In the genomic region with DNA sequence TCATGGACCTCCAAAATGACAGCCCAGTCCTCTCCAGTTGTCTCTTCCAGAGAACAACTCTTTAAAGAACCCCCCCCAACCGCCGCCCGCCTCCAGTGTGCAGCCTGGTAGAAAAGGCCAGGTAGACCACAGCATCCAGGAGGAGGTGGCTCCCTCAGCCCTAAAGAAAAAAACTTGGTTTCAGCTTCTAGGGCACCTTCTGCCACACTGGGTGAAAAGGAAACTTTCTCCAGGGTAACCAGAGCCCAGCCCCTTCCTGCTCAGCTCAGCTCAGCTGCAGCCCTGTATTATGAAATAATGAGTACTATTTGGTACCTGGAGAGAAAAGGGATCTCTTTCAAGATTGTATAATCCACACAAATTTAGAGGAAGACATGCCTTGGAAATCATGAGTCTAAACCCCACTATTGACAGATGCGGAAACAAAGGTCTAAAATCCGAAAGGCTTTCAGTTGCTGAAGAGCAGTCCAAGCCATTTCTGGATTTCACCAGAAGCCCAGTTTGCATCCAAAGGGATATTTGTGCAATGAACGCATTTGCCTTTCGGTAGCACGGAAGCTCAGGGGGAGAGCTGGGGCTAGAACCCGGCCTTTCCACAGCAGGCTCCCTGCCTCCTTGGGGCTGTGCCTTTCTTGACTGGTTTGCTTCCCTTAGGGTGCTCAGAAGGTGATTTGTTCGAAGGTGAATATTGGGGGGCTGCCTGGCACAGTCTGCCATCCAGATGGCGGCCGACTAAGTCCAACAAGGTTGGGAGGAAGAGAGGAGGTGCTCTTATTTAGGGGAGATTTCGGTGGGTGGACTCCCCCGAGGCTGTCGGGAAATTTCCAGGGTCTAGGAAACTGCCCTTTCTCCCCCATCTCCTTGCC, we compare ENCODE assay signal across 17 cellular contexts. TPM values are rescaled to one million over a fixed set of nuclear protein-coding genes. Genes with fewer than 3 reads are reported as not detected.
DNase-seq lines count a peak whose midpoint lies in the region; ATAC-seq and TF ChIP-seq lines count a peak whose summit lies in the region.
"Had no signal": no experiment of that assay in that cellular context is flagged by ENCODE, and none has a peak within 500 bp of the region (broad histone marks: within the 10 kb centered on the region; RNA-seq: fewer than 3 reads in every experiment).

No MANE protein-coding gene starts in this region.

- DNase-seq in right atrium auricular region (ENCODE audit: low spot score) (no peak), cardiac septum (ENCODE audit: low spot score) (no peak), coronary artery (ENCODE audit: low spot score) (peak; percentile 47), neural crest cell (ENCODE audit: low read depth, low spot score) (no peak), caudate nucleus (lab: John Stamatoyannopoulos, UW) (no peak), Karpas-422 (no peak), mucosa of descending colon (no peak)
- DNase-seq: mesendoderm; NCI-H2029; NCI-H510A; stimulated activated naive CD8-positive, alpha-beta T cell treated with anti-CD3 and anti-CD28 coated beads, Interleukin-15, Interleukin-2, amounts not matched to agents 100 U/mL and 50 U/mL, for 24 hours had no signal

- intact Hi-C loops in cardiac septum (cut with DNase I): no loop called here
- intact Hi-C loops in mucosa of descending colon (cut with DNase I, micrococcal nuclease): no loop called here

- ATAC-seq in GM21529 (IDR thresholded peaks at IDR 0.05; ENCODE audit: unreplicated experiment) (no peak), mucosa of descending colon (no peak)
- ATAC-seq: HepG2; stimulated activated naive CD8-positive, alpha-beta T cell treated with anti-CD3 and anti-CD28 coated beads, Interleukin-15, Interleukin-2, amounts not matched to agents 100 U/mL and 50 U/mL, for 24 hours had no signal

- no peak overlapping the region for H2AFZ ChIP-seq in Karpas-422 (ENCODE audit: low read length)
- H2AFZ ChIP-seq: hepatocyte had no signal

- no peak for TF ChIP-seq CTCF in right atrium auricular region (IDR thresholded peaks at IDR 0.05)
- TF ChIP-seq CTCF in coronary artery (IDR thresholded peaks at IDR 0.05): no peak
- TF ChIP-seq CTCF in neural crest cell (conservative IDR thresholded peaks at IDR 0.05): no peak
- no peak for TF ChIP-seq CTCF in mucosa of descending colon (IDR thresholded peaks at IDR 0.05)

- H3K9me3 Mint-ChIP-seq in neural crest cell: no peaks in the 10 kb centered on the region
- H3K9me3 Mint-ChIP-seq: activated T-helper 1 cell treated with anti-CD3 and anti-CD28 coated beads, Interleukin-12 subunit alpha, Interleukin-12 subunit beta, Interleukin-2, Interleukin-4 antibody, amounts not matched to agents 30 ng/mL and 10 ng/mL and 1 ng/mL, durations not matched to agents 14 hours and 24 hours and 36 hours; central memory CD8-positive, alpha-beta T cell had no signal

- H3K4me1 Mint-ChIP-seq in neural crest cell: peaks cover 66% of the 10 kb centered on the region

- no peaks in the 10 kb centered on the region for H3K27me3 ChIP-seq in right atrium auricular region
- no peaks in the 10 kb centered on the region for H3K27me3 ChIP-seq in Karpas-422 (ENCODE audit: low read length)

- peak overlapping the region; percentile 58 for H3K4me3 Mint-ChIP-seq in neural crest cell
- H3K4me3 Mint-ChIP-seq: activated T-helper 1 cell treated with anti-CD3 and anti-CD28 coated beads, Interleukin-12 subunit alpha, Interleukin-12 subunit beta, Interleukin-2, Interleukin-4 antibody, amounts not matched to agents 30 ng/mL and 10 ng/mL and 1 ng/mL, durations not matched to agents 14 hours and 24 hours and 36 hours; central memory CD8-positive, alpha-beta T cell had no signal

- no peak overlapping the region for H3K27ac Mint-ChIP-seq in neural crest cell (ENCODE audit: unreplicated experiment)
- H3K27ac Mint-ChIP-seq: activated T-helper 1 cell treated with anti-CD3 and anti-CD28 coated beads, Interleukin-12 subunit alpha, Interleukin-12 subunit beta, Interleukin-2, Interleukin-4 antibody, amounts not matched to agents 30 ng/mL and 10 ng/mL and 1 ng/mL, durations not matched to agents 14 hours and 24 hours and 36 hours had no signal

- H3K36me3 Mint-ChIP-seq in neural crest cell (ENCODE audit: low read depth): peaks cover 3% of the 10 kb centered on the region

- H3K79me2 ChIP-seq in Karpas-422 (ENCODE audit: low read length): no peaks in the 10 kb centered on the region
- H3K79me2 ChIP-seq: hepatocyte had no signal

- H3K9me2 ChIP-seq in Karpas-422 (replicated peaks; ENCODE audit: insufficient read depth, low read length): no peaks in the 10 kb centered on the region

- H4K20me1 ChIP-seq in Karpas-422 (ENCODE audit: insufficient read depth, low read depth, low read length): no peaks in the 10 kb centered on the region

- H3K27me3 Mint-ChIP-seq in neural crest cell (ENCODE audit: low read depth): peaks cover 19% of the 10 kb centered on the region

- peak overlapping the region; percentile 42 to 83 for H3K27ac ChIP-seq in right atrium auricular region
- H3K27ac ChIP-seq in coronary artery: peak overlapping the region in 1 of 2 donors; percentile 42
- no peak overlapping the region for H3K27ac ChIP-seq in caudate nucleus (ENCODE audit: low read depth, low read length)
- H3K27ac ChIP-seq in Karpas-422 (ENCODE audit: low read length): no peak overlapping the region
- H3K27ac ChIP-seq: hepatocyte had no signal

- no peak overlapping the region for H3K4me2 ChIP-seq in Karpas-422 (ENCODE audit: low read depth, low read length, poor library complexity, severe bottlenecking)

- H3K4me1 ChIP-seq in right atrium auricular region (peaks cover 0 to 79% of the 10 kb centered on the region in 2 donors), Karpas-422 (ENCODE audit: low read length) (no peaks in the 10 kb centered on the region), mucosa of descending colon (ENCODE audit: low read depth) (peaks cover 6% of the 10 kb centered on the region)

- no peaks in the 10 kb centered on the region for H3K9me3 ChIP-seq in right atrium auricular region
- H3K9me3 ChIP-seq in Karpas-422 (ENCODE audit: low read length): no peaks in the 10 kb centered on the region
- H3K9me3 ChIP-seq in mucosa of descending colon: no peaks in the 10 kb centered on the region

- no peaks in the 10 kb centered on the region for H3K36me3 ChIP-seq in right atrium auricular region
- H3K36me3 ChIP-seq in Karpas-422 (ENCODE audit: insufficient read depth, low read length): no peaks in the 10 kb centered on the region
- H3K36me3 ChIP-seq in mucosa of descending colon (ENCODE audit: low read depth): no peaks in the 10 kb centered on the region

- H3K4me3 ChIP-seq in right atrium auricular region (no peak overlapping the region), coronary artery (no peak overlapping the region), Karpas-422 (ENCODE audit: low read length) (no peak overlapping the region), mucosa of descending colon (no peak overlapping the region)
- H3K4me3 ChIP-seq: hepatocyte had no signal

- H3K9ac ChIP-seq in Karpas-422 (ENCODE audit: low read length): no peak overlapping the region

RNA-seq across cellular contexts. Expression of gene FXYD6, which starts 3.3 kb away (rescaled TPM):
- total RNA-seq in right atrium auricular region: 10 to 100 TPM; 28.6 to 42.6 TPM
- 28.0 TPM for total RNA-seq in cardiac septum
- 113 TPM in 2 replicates for total RNA-seq in neural crest cell
- not detected in 2 replicates for total RNA-seq in Karpas-422 (2014; rRNA removed; shearing (Covaris generic); ENCODE audit: low replicate concordance)
- total RNA-seq in mucosa of descending colon: 100 to 1,000 TPM in 1 of 3 donors, 10 to 100 TPM in 2; 10.2 to 246 (median 15.9) TPM
- total RNA-seq: activated T-helper 1 cell treated with anti-CD3 and anti-CD28 coated beads, Interleukin-12 subunit alpha, Interleukin-12 subunit beta, Interleukin-2, Interleukin-4 antibody, amounts not matched to agents 30 ng/mL and 10 ng/mL and 1 ng/mL, durations not matched to agents 14 hours and 24 hours and 36 hours; HepG2 had no signal

RNA-seq across cellular contexts. Expression of gene FXYD2, which starts 48.7 kb away (rescaled TPM):
- under 1 TPM; 0.59 to 0.78 TPM for total RNA-seq in right atrium auricular region
- total RNA-seq in cardiac septum: 1.6 TPM
- total RNA-seq in neural crest cell: 0.18 and 0.26 TPM in 2 replicates
- total RNA-seq in Karpas-422 (2014; rRNA removed; shearing (Covaris generic); ENCODE audit: low replicate concordance): 1.4 and 3.1 TPM in 2 replicates
- total RNA-seq in mucosa of descending colon: 1 to 10 TPM; 1.2 to 9.1 (median 1.5) TPM
- total RNA-seq: H4 had no signal

RNA-seq across cellular contexts. Expression of gene TMPRSS13, which starts 56.0 kb away (rescaled TPM):
- total RNA-seq in right atrium auricular region (not detected), cardiac septum (not detected), neural crest cell (0.34 TPM in 1 of 2 replicates, not detected in the other), mucosa of descending colon (1 to 10 TPM in 1 of 3 donors, under 1 TPM in 2; 0.32 to 1.9 (median 0.72) TPM)
- total RNA-seq in Karpas-422 (2014; rRNA removed; shearing (Covaris generic); ENCODE audit: low replicate concordance): 0.69 and 1.1 TPM in 2 replicates
- total RNA-seq: HepG2 had no signal

Comparison
In these comparisons a context has a peak if more than half of its experiments do, and no peak if none do; other contexts are left out.
1. H3K27ac ChIP-seq: peak in right atrium auricular region (2 of 2); none in caudate nucleus (single experiment) and Karpas-422 (single experiment).
2. RNA of gene FXYD6, which starts 3.3 kb away (total RNA-seq): 113 TPM in neural crest cell, 28.6 to 42.6 TPM in right atrium auricular region, 28.0 TPM in cardiac septum (single experiment) and 10.2 to 246 TPM in mucosa of descending colon; not detected in Karpas-422; every median in the first group is over 10 times any median in the second.